In genomic region chr12:55142896-55143870, GRCh38 we compare ENCODE assay signal across 8 cellular contexts. TPM values are rescaled to one million over a fixed set of nuclear protein-coding genes. Genes with fewer than 3 reads are reported as not detected.
DNase-seq lines count a peak whose midpoint lies in the region; ATAC-seq and TF ChIP-seq lines count a peak whose summit lies in the region.

No MANE protein-coding gene starts in this region.

- in situ Hi-C loops in SK-MEL-5 (cut with HindIII; ENCODE audit: low pct_unique_long_range_greater_than_20kb, low sequenced_read_pairs): no loop called here

- no peak overlapping the region for H2AFZ ChIP-seq in MM.1S (ENCODE audit: low read length)

- H3K9me3 ChIP-seq in heart left ventricle: peaks cover 0 to 14% (median 3%) of the 10 kb centered on the region in 12 donors
- no peaks in the 10 kb centered on the region for H3K9me3 ChIP-seq in MM.1S (replicated peaks; ENCODE audit: insufficient read depth, low read length)
- H3K9me3 ChIP-seq in breast epithelium: peaks cover 0 to 9% of the 10 kb centered on the region in 2 donors

- no peaks in the 10 kb centered on the region for H3F3A ChIP-seq in MM.1S (ENCODE audit: insufficient read depth, low read length)

- no peak overlapping the region for H3K4me2 ChIP-seq in MM.1S (ENCODE audit: low read depth, low read length)

- no peak overlapping the region for H3K4me3 Mint-ChIP-seq in stimulated activated naive CD8-positive, alpha-beta T cell treated with anti-CD3 and anti-CD28 coated beads, Interleukin-15, amount 100 ng/mL, for 72 hours

- H3K9ac ChIP-seq in MM.1S (ENCODE audit: low read length): no peak overlapping the region

- 17 to 23% (median 20%) methylated on average over 3 of the region's 3 CpGs for WGBS in heart left ventricle, 4 donors

- no peak for TF ChIP-seq POLR2A in heart left ventricle (IDR thresholded peaks at IDR 0.05)
- no peak for TF ChIP-seq POLR2A in breast epithelium (IDR thresholded peaks at IDR 0.05)

- peak in 1 of 5 donors; percentile 13 for DNase-seq in heart left ventricle
- DNase-seq in Right ventricle myocardium inferior (ENCODE audit: missing footprints): no peak
- DNase-seq in MM.1S: peak; percentile 70
- DNase-seq in SK-MEL-5 (ENCODE audit: low read depth, low spot score): peak; percentile 86
- DNase-seq in breast epithelium (ENCODE audit: low spot score in 2 of 2): no peak
- no peak for DNase-seq in left lobe of liver (ENCODE audit: low spot score)
- DNase-seq in stimulated activated naive CD8-positive, alpha-beta T cell treated with anti-CD3 and anti-CD28 coated beads, Interleukin-15, amount 100 ng/mL, for 72 hours: peak; percentile 17 to 25
- no peak for DNase-seq in GF-D8 (lab: John Stamatoyannopoulos, UW)

- intact Hi-C loops in heart left ventricle (cut with DNase I) (loop anchor here in 7 of 10 donors (5.0 to 10.0 kb wide), 3 partner anchors 146 to 151 kb away; no protein-coding TSS in a partner anchor), Right ventricle myocardium inferior (cut with DNase I) (no loop called here), breast epithelium (cut with DNase I; ENCODE audit: low total_unique reads) (no loop called here)

- H4K20me1 ChIP-seq in MM.1S (ENCODE audit: insufficient read depth, low read length): no peaks in the 10 kb centered on the region

- no peak for ATAC-seq in heart left ventricle
- ATAC-seq in Right ventricle myocardium inferior: no peak
- peak; percentile 78 for ATAC-seq in left lobe of liver
- ATAC-seq in stimulated activated naive CD8-positive, alpha-beta T cell treated with anti-CD3 and anti-CD28 coated beads, Interleukin-15, amount 100 ng/mL, for 72 hours: peak; percentile 50

- no peaks in the 10 kb centered on the region for H3K9me3 Mint-ChIP-seq in stimulated activated naive CD8-positive, alpha-beta T cell treated with anti-CD3 and anti-CD28 coated beads, Interleukin-15, amount 100 ng/mL, for 72 hours

- H3K36me3 ChIP-seq in heart left ventricle (no peaks in the 10 kb centered on the region), MM.1S (replicated peaks; ENCODE audit: insufficient read depth, low read length) (no peaks in the 10 kb centered on the region), breast epithelium (no peaks in the 10 kb centered on the region)

- H3K27ac ChIP-seq in heart left ventricle: no peak overlapping the region
- H3K27ac ChIP-seq in MM.1S (ENCODE audit: low read length): no peak overlapping the region
- no peak overlapping the region for H3K27ac ChIP-seq in breast epithelium

- no peaks in the 10 kb centered on the region for H3K4me1 Mint-ChIP-seq in stimulated activated naive CD8-positive, alpha-beta T cell treated with anti-CD3 and anti-CD28 coated beads, Interleukin-15, amount 100 ng/mL, for 72 hours

- no peaks in the 10 kb centered on the region for H3K79me2 ChIP-seq in MM.1S (ENCODE audit: low read length)

- TF ChIP-seq CTCF in heart left ventricle (IDR thresholded peaks at IDR 0.05) (peak; percentile 46 to 77 (median 58)), MM.1S (IDR thresholded peaks at IDR 0.05; ENCODE audit: low read length) (peak; percentile 84), breast epithelium (IDR thresholded peaks at IDR 0.05) (peak in 2 of 3 donors; percentile 18 to 43)

- no peak overlapping the region for H3K4me3 ChIP-seq in heart left ventricle
- H3K4me3 ChIP-seq in MM.1S (ENCODE audit: low read length): no peak overlapping the region
- no peak overlapping the region for H3K4me3 ChIP-seq in breast epithelium

- no peaks in the 10 kb centered on the region for H3K4me1 ChIP-seq in heart left ventricle
- no peaks in the 10 kb centered on the region for H3K4me1 ChIP-seq in MM.1S (ENCODE audit: low read length)
- no peaks in the 10 kb centered on the region for H3K4me1 ChIP-seq in breast epithelium

- H3K27me3 ChIP-seq in heart left ventricle (peaks cover 0 to 5% (median 0%) of the 10 kb centered on the region in 9 donors), MM.1S (replicated peaks; ENCODE audit: insufficient read depth, low read length) (no peaks in the 10 kb centered on the region), breast epithelium (no peaks in the 10 kb centered on the region)

- peak overlapping the region in 1 of 2 donors; percentile 21 for H3K27ac Mint-ChIP-seq in stimulated activated naive CD8-positive, alpha-beta T cell treated with anti-CD3 and anti-CD28 coated beads, Interleukin-15, amount 100 ng/mL, for 72 hours

- H3K27me3 Mint-ChIP-seq in stimulated activated naive CD8-positive, alpha-beta T cell treated with anti-CD3 and anti-CD28 coated beads, Interleukin-15, amount 100 ng/mL, for 72 hours: peaks cover 8% of the 10 kb centered on the region

- H3K9me2 ChIP-seq in MM.1S (replicated peaks; ENCODE audit: insufficient read depth, low read length): no peaks in the 10 kb centered on the region

RNA-seq across cellular contexts. Expression of gene OR9K2, which starts 17.0 kb away (rescaled TPM):
- total RNA-seq in heart left ventricle (not detected), Right ventricle myocardium inferior (not detected), breast epithelium (not detected), left lobe of liver (not detected)
- polyA plus RNA-seq in heart left ventricle: not detected
- total RNA-seq in SK-MEL-5 (2014; rRNA removed; shearing (Covaris generic)): not detected in 2 replicates
- polyA plus RNA-seq in SK-MEL-5 (2015; cell fraction: cytosol; rRNA removed): not detected in 2 replicates
- not detected in 2 replicates for polyA plus RNA-seq in SK-MEL-5 (2015; cell fraction: nucleus; rRNA removed)

Comparison
In these comparisons a context has a peak if more than half of its experiments do, and no peak if none do; other contexts are left out.
1. intact Hi-C loops: an anchor here in heart left ventricle (5.0 to 10.0 kb wide); none called in Right ventricle myocardium inferior and breast epithelium.
2. ATAC-seq: peak in left lobe of liver (single experiment) and stimulated activated naive CD8-positive, alpha-beta T cell treated with anti-CD3 and anti-CD28 coated beads, Interleukin-15, amount 100 ng/mL, for 72 hours (single experiment); none in heart left ventricle (0 of 4) and Right ventricle myocardium inferior (single experiment).
3. DNase-seq: peak in MM.1S (single experiment), SK-MEL-5 (single experiment) and stimulated activated naive CD8-positive, alpha-beta T cell treated with anti-CD3 and anti-CD28 coated beads, Interleukin-15, amount 100 ng/mL, for 72 hours (2 of 2); none in Right ventricle myocardium inferior (single experiment), breast epithelium (0 of 2), left lobe of liver (single experiment) and GF-D8 (single experiment).
4. CTCF ChIP-seq: peak in every context shown above with its lines; median percentile 84 in MM.1S; 58 in heart left ventricle; 30 in breast epithelium.